6 cellular contexts compared by ENCODE assay signal in genomic region chr6:81387163-81387562, GRCh38.
"Had no signal": no experiment of that assay in that cellular context is flagged by ENCODE, and none has a peak within 500 bp of the region (broad histone marks: within the 10 kb centered on the region; RNA-seq: fewer than 3 reads in every experiment).

No MANE protein-coding gene starts in this region.

- H3K27ac ChIP-seq: GM23248, HL-60 had no signal

- H2AFZ ChIP-seq: GM23248 had no signal

- H3K9ac ChIP-seq: GM23248 had no signal

- H3K4me1 ChIP-seq: HAP-1 had no signal

- H3K36me3 ChIP-seq: HAP-1 had no signal

- H3K9me3 ChIP-seq: HAP-1 had no signal

- H3K4me3 ChIP-seq: GM23248, HAP-1 had no signal

- DNase-seq: GM23248, GOT3, H7, KG1 had no signal
